In genomic region chr11:2739531-2740274, GRCh38 we compare ENCODE assay signal across 1 cellular context.
TF ChIP-seq lines count a peak whose summit lies in the region.

No MANE protein-coding gene starts in this region.

TF ChIP-seq in K562, 482 proteins besides CTCF, POLR2A, EP300 and RAD21 (continued from another document):
- peak; percentile 16; the same call in 1 of the 2 replicates for TF ChIP-seq TFAP4 (CRISPR knock-in tag; IDR thresholded peaks at IDR 0.05; ENCODE audit: borderline replicate concordance)
